ENCODE assay signal across 1 cellular context in genomic region chr15:72236381-72237285, GRCh38.
TF ChIP-seq lines count a peak whose summit lies in the region.

No MANE protein-coding gene starts in this region.

TF ChIP-seq in endothelial cell of umbilical vein, 7 proteins besides CTCF, POLR2A, EP300 and RAD21:
- TF ChIP-seq POLR2AphosphoS5 (IDR thresholded peaks at IDR 0.05; ENCODE audit: insufficient read depth, low read depth, low read length) (no peak), EZH2 (IDR thresholded peaks at IDR 0.05; ENCODE audit: borderline replicate concordance, low read depth, low read length, severe bottlenecking) (no peak), MAX (IDR thresholded peaks at IDR 0.05; ENCODE audit: insufficient read depth, insufficient read length) (no peak), MYC (IDR thresholded peaks at IDR 0.05; ENCODE audit: low read depth, low read length) (no peak), GATA2 (IDR thresholded peaks at IDR 0.05; ENCODE audit: insufficient read depth, insufficient read length, low read depth, low read length) (no peak)
TF ChIP-seq in endothelial cell of umbilical vein: peak in this region for 0.
